ENCODE assay signal across 17 cellular contexts in genomic region chr13:45966715-45967114, GRCh38.
DNase-seq lines count a peak whose midpoint lies in the region; ATAC-seq, FAIRE-seq and TF ChIP-seq lines count a peak whose summit lies in the region.
"Had no signal": no experiment of that assay in that cellular context is flagged by ENCODE, and none has a peak within 500 bp of the region (broad histone marks: within the 10 kb centered on the region; RNA-seq: fewer than 3 reads in every experiment).

No MANE protein-coding gene starts in this region.

- peak; percentile 81 for ATAC-seq in activated CD8-positive, alpha-beta T cell treated with anti-CD3 and anti-CD28 coated beads for 36 hours
- no peak for ATAC-seq in activated CD8-positive, alpha-beta T cell treated with anti-CD3 and anti-CD28 coated beads, Interleukin-2, amount 10 ng/mL, durations not matched to agents 7 days and 5 days
- no peak for ATAC-seq in CD4-positive, alpha-beta T cell (ENCODE audit: poor library complexity)
- no peak for ATAC-seq in T-cell (replicated peaks in 1 of 4)
- ATAC-seq in pancreas: no peak

- FAIRE-seq in astrocyte (lab: Jason Lieb, UNC): no peak
- no peak for FAIRE-seq in pancreas (lab: Jason Lieb, UNC)

- no peak overlapping the region for H3K4me3 ChIP-seq in astrocyte (ENCODE audit: insufficient read depth, low read depth, low read length)
- H3K4me3 ChIP-seq in pancreas: no peak overlapping the region
- H3K4me3 ChIP-seq: BLaER1 treated with 17β-estradiol and CSF1 and Interleukin-3, amounts not matched to agents 10 nM and 100 nM had no signal

- peak; percentile 5 for DNase-seq in activated CD8-positive, alpha-beta T cell treated with anti-CD3 and anti-CD28 coated beads for 36 hours
- no peak for DNase-seq in activated CD8-positive, alpha-beta T cell treated with anti-CD3 and anti-CD28 coated beads, Interleukin-2, amount 10 ng/mL, durations not matched to agents 7 days and 5 days
- DNase-seq in CD4-positive, alpha-beta T cell: no peak
- DNase-seq in T-cell (no peak), astrocyte (ENCODE audit: low read depth) (no peak), NCI-H187 treated with DMSO at 0.1 percent for 48 hours (lab: John Stamatoyannopoulos, UW) (no peak), globus pallidus (ENCODE audit: low spot score) (no peak), pancreas (no peak)
- DNase-seq: COR-L47; NCI-H1436; NCI-H2029 treated with DMSO at 0.1 percent for 48 hours; NCI-H2171 treated with DMSO at 0.1 percent for 48 hours; NCI-H446 treated with DMSO at 0.1 percent for 48 hours; NK-92 treated with Interleukin-12 subunit alpha and Interleukin-12 subunit beta, amount 100 ng/mL, for 24 hours; OCI-M1 had no signal

- H3K4me1 Mint-ChIP-seq in activated CD8-positive, alpha-beta T cell treated with anti-CD3 and anti-CD28 coated beads for 36 hours (ENCODE audit: low read depth): peaks cover 11% of the 10 kb centered on the region
- no peaks in the 10 kb centered on the region for H3K4me1 Mint-ChIP-seq in activated CD8-positive, alpha-beta T cell treated with anti-CD3 and anti-CD28 coated beads, Interleukin-2, amount 10 ng/mL, durations not matched to agents 7 days and 5 days (ENCODE audit: low read depth)
- peaks cover 7% of the 10 kb centered on the region for H3K4me1 Mint-ChIP-seq in CD4-positive, alpha-beta T cell (ENCODE audit: low read depth)
- peaks cover 0 to 10% (median 9%) of the 10 kb centered on the region in 3 donors for H3K4me1 Mint-ChIP-seq in T-cell
- peaks cover 3% of the 10 kb centered on the region for H3K4me1 Mint-ChIP-seq in astrocyte (ENCODE audit: low read depth, unreplicated experiment)

- CTCF ChIA-PET in activated CD8-positive, alpha-beta T cell treated with anti-CD3 and anti-CD28 coated beads for 36 hours (lab: Charles Lee): no interaction called here
- CTCF ChIA-PET in activated CD8-positive, alpha-beta T cell treated with anti-CD3 and anti-CD28 coated beads, Interleukin-2, amount 10 ng/mL, durations not matched to agents 7 days and 5 days (lab: Charles Lee): no interaction called here
- CTCF ChIA-PET in CD4-positive, alpha-beta T cell (lab: Charles Lee): no interaction called here
- CTCF ChIA-PET in T-cell (lab: Charles Lee): no interaction called here

- H3K27me3 Mint-ChIP-seq in activated CD8-positive, alpha-beta T cell treated with anti-CD3 and anti-CD28 coated beads for 36 hours: no peaks in the 10 kb centered on the region
- H3K27me3 Mint-ChIP-seq in activated CD8-positive, alpha-beta T cell treated with anti-CD3 and anti-CD28 coated beads, Interleukin-2, amount 10 ng/mL, durations not matched to agents 7 days and 5 days (ENCODE audit: low read depth): no peaks in the 10 kb centered on the region
- H3K27me3 Mint-ChIP-seq in CD4-positive, alpha-beta T cell: no peaks in the 10 kb centered on the region
- H3K27me3 Mint-ChIP-seq in T-cell: no peaks in the 10 kb centered on the region
- H3K27me3 Mint-ChIP-seq in astrocyte (ENCODE audit: low read depth, unreplicated experiment): no peaks in the 10 kb centered on the region

- H3K9me3 ChIP-seq in CD4-positive, alpha-beta T cell (ENCODE audit: control insufficient read depth, low read length): no peaks in the 10 kb centered on the region
- H3K9me3 ChIP-seq in astrocyte (ENCODE audit: insufficient read depth, low read depth, low read length): no peaks in the 10 kb centered on the region
- H3K9me3 ChIP-seq in pancreas: no peaks in the 10 kb centered on the region
- H3K9me3 ChIP-seq: BLaER1 treated with 17β-estradiol and CSF1 and Interleukin-3, amounts not matched to agents 10 nM and 100 nM had no signal

- WGBS in pancreas, 2 donors: 88 to 93% methylated on average over 3 of the region's 3 CpGs

- no peak overlapping the region for H3K4me3 Mint-ChIP-seq in activated CD8-positive, alpha-beta T cell treated with anti-CD3 and anti-CD28 coated beads for 36 hours
- no peak overlapping the region for H3K4me3 Mint-ChIP-seq in activated CD8-positive, alpha-beta T cell treated with anti-CD3 and anti-CD28 coated beads, Interleukin-2, amount 10 ng/mL, durations not matched to agents 7 days and 5 days
- H3K4me3 Mint-ChIP-seq in CD4-positive, alpha-beta T cell: no peak overlapping the region
- H3K4me3 Mint-ChIP-seq in T-cell: no peak overlapping the region
- peak overlapping the region; percentile 3 for H3K4me3 Mint-ChIP-seq in astrocyte (ENCODE audit: unreplicated experiment)

- POLR2A ChIA-PET in activated CD8-positive, alpha-beta T cell treated with anti-CD3 and anti-CD28 coated beads for 36 hours (lab: Charles Lee): no interaction called here
- POLR2A ChIA-PET in activated CD8-positive, alpha-beta T cell treated with anti-CD3 and anti-CD28 coated beads, Interleukin-2, amount 10 ng/mL, durations not matched to agents 7 days and 5 days (lab: Charles Lee): interaction anchor here (0.6 kb wide), 1 partner anchor 91 kb away, joined by 5 read pairs; no protein-coding TSS in a partner anchor
- POLR2A ChIA-PET in CD4-positive, alpha-beta T cell (lab: Charles Lee): no interaction called here
- POLR2A ChIA-PET in T-cell (lab: Charles Lee): no interaction called here

- TF ChIP-seq CTCF in activated CD8-positive, alpha-beta T cell treated with anti-CD3 and anti-CD28 coated beads for 36 hours (IDR thresholded peaks at IDR 0.05): no peak
- TF ChIP-seq CTCF in CD4-positive, alpha-beta T cell (IDR thresholded peaks at IDR 0.05): no peak
- TF ChIP-seq CTCF in astrocyte (IDR thresholded peaks at IDR 0.05; ENCODE audit: insufficient read depth, low read depth, low read length): no peak
- TF ChIP-seq CTCF in pancreas (IDR thresholded peaks at IDR 0.05): no peak

- H3K27me3 ChIP-seq in CD4-positive, alpha-beta T cell (ENCODE audit: control insufficient read depth, insufficient read depth, low read length): no peaks in the 10 kb centered on the region
- no peaks in the 10 kb centered on the region for H3K27me3 ChIP-seq in astrocyte (ENCODE audit: insufficient read depth, low read length)
- no peaks in the 10 kb centered on the region for H3K27me3 ChIP-seq in pancreas
- H3K27me3 ChIP-seq: BLaER1 treated with 17β-estradiol and CSF1 and Interleukin-3, amounts not matched to agents 10 nM and 100 nM had no signal

- no peak overlapping the region for H2AFZ ChIP-seq in astrocyte (ENCODE audit: low read depth, low read length)

- peaks cover 2% of the 10 kb centered on the region for H4K20me1 ChIP-seq in astrocyte (ENCODE audit: insufficient read depth, low read length)
- H4K20me1 ChIP-seq: BLaER1 treated with 17β-estradiol and CSF1 and Interleukin-3, amounts not matched to agents 10 nM and 100 nM had no signal

- no peaks in the 10 kb centered on the region for H3K9me3 Mint-ChIP-seq in activated CD8-positive, alpha-beta T cell treated with anti-CD3 and anti-CD28 coated beads for 36 hours
- no peaks in the 10 kb centered on the region for H3K9me3 Mint-ChIP-seq in activated CD8-positive, alpha-beta T cell treated with anti-CD3 and anti-CD28 coated beads, Interleukin-2, amount 10 ng/mL, durations not matched to agents 7 days and 5 days (ENCODE audit: insufficient read depth)
- no peaks in the 10 kb centered on the region for H3K9me3 Mint-ChIP-seq in CD4-positive, alpha-beta T cell
- H3K9me3 Mint-ChIP-seq in T-cell (no peaks in the 10 kb centered on the region), astrocyte (ENCODE audit: unreplicated experiment) (no peaks in the 10 kb centered on the region)

- no peak overlapping the region for H3K27ac ChIP-seq in CD4-positive, alpha-beta T cell (ENCODE audit: low read depth, low read length)
- H3K27ac ChIP-seq in astrocyte (ENCODE audit: low read depth, low read length) (no peak overlapping the region), pancreas (no peak overlapping the region)
- H3K27ac ChIP-seq: BLaER1 treated with 17β-estradiol and CSF1 and Interleukin-3, amounts not matched to agents 10 nM and 100 nM; KMS-11 had no signal

- no peaks in the 10 kb centered on the region for H3K4me1 ChIP-seq in astrocyte (ENCODE audit: insufficient read depth, low read length)
- no peaks in the 10 kb centered on the region for H3K4me1 ChIP-seq in pancreas
- H3K4me1 ChIP-seq: BLaER1 treated with 17β-estradiol and CSF1 and Interleukin-3, amounts not matched to agents 10 nM and 100 nM had no signal

- H3K36me3 Mint-ChIP-seq in activated CD8-positive, alpha-beta T cell treated with anti-CD3 and anti-CD28 coated beads for 36 hours (ENCODE audit: low read depth): peaks cover 39% of the 10 kb centered on the region
- H3K36me3 Mint-ChIP-seq in activated CD8-positive, alpha-beta T cell treated with anti-CD3 and anti-CD28 coated beads, Interleukin-2, amount 10 ng/mL, durations not matched to agents 7 days and 5 days (ENCODE audit: low read depth): peaks cover 50% of the 10 kb centered on the region
- H3K36me3 Mint-ChIP-seq in CD4-positive, alpha-beta T cell (ENCODE audit: low read depth): peaks cover 94% of the 10 kb centered on the region
- H3K36me3 Mint-ChIP-seq in T-cell (peaks cover 64% of the 10 kb centered on the region), astrocyte (ENCODE audit: low read depth, unreplicated experiment) (peaks cover 28% of the 10 kb centered on the region)

- intact Hi-C loops in activated CD8-positive, alpha-beta T cell treated with anti-CD3 and anti-CD28 coated beads for 36 hours (cut with micrococcal nuclease): no loop called here
- intact Hi-C loops in CD4-positive, alpha-beta T cell (cut with DNase I, micrococcal nuclease): no loop called here
- intact Hi-C loops in pancreas (cut with DNase I): no loop called here

- no peaks in the 10 kb centered on the region for H3K79me2 ChIP-seq in astrocyte (ENCODE audit: insufficient read depth, low read length)

- H3K27ac Mint-ChIP-seq in activated CD8-positive, alpha-beta T cell treated with anti-CD3 and anti-CD28 coated beads for 36 hours: peak overlapping the region; percentile 49
- H3K27ac Mint-ChIP-seq in activated CD8-positive, alpha-beta T cell treated with anti-CD3 and anti-CD28 coated beads, Interleukin-2, amount 10 ng/mL, durations not matched to agents 7 days and 5 days: no peak overlapping the region
- H3K27ac Mint-ChIP-seq in CD4-positive, alpha-beta T cell: peak overlapping the region; percentile 22
- H3K27ac Mint-ChIP-seq in T-cell: peak overlapping the region; percentile 3 to 49
- peak overlapping the region; percentile 22 for H3K27ac Mint-ChIP-seq in astrocyte (ENCODE audit: unreplicated experiment)

- no peak overlapping the region for H3K9ac ChIP-seq in astrocyte (ENCODE audit: low read length)
- H3K9ac ChIP-seq: BLaER1 treated with 17β-estradiol and CSF1 and Interleukin-3, amounts not matched to agents 10 nM and 100 nM; KMS-11 had no signal

- H3K36me3 ChIP-seq in astrocyte (ENCODE audit: insufficient read depth, low read length) (peaks cover 33% of the 10 kb centered on the region), pancreas (peaks cover 0 to 68% (median 0%) of the 10 kb centered on the region in 3 donors)

- H3K4me2 ChIP-seq in astrocyte (ENCODE audit: low read length): no peak overlapping the region
- H3K4me2 ChIP-seq: BLaER1 treated with 17β-estradiol and CSF1 and Interleukin-3, amounts not matched to agents 10 nM and 100 nM; KMS-11 had no signal
